ENCODE assay signal across 13 cellular contexts in genomic region chr3:173920386-173920785, GRCh38.
DNase-seq lines count a peak whose midpoint lies in the region; ATAC-seq, FAIRE-seq and TF ChIP-seq lines count a peak whose summit lies in the region.
"Had no signal": no experiment of that assay in that cellular context is flagged by ENCODE, and none has a peak within 500 bp of the region (broad histone marks: within the 10 kb centered on the region; RNA-seq: fewer than 3 reads in every experiment).

No MANE protein-coding gene starts in this region.

- BruUV-seq in endothelial cell of umbilical vein (replicated peaks; lab: Mats Ljungman, UMichigan) (no TSS peak), Caco-2 (replicated peaks; lab: Mats Ljungman, UMichigan) (no TSS peak)

- H3K27me3 Mint-ChIP-seq in Caco-2 (ENCODE audit: insufficient read depth, unreplicated experiment) = no peaks in the 10 kb centered on the region
- H3K27me3 Mint-ChIP-seq: naive B cell had no signal

- CTCF ChIA-PET in endothelial cell of umbilical vein (lab: Charles Lee) = interaction anchor here (1.1 to 2.1 kb wide), 4 partner anchors 9 to 44 kb away, joined by 3 to 13 read pairs (median 6); no protein-coding TSS in a partner anchor
- CTCF ChIA-PET in Caco-2 (lab: Charles Lee) = no interaction called here

- no peaks in the 10 kb centered on the region for H4K20me1 ChIP-seq in endothelial cell of umbilical vein (replicated peaks; ENCODE audit: control insufficient read depth, extremely low read depth, insufficient read depth, low read length)

- no peaks in the 10 kb centered on the region for H3K36me3 ChIP-seq in endothelial cell of umbilical vein (ENCODE audit: control insufficient read depth in 2 of 2, extremely low read depth in 1 of 2, insufficient read depth in 2 of 2, low read length in 2 of 2)
- no peaks in the 10 kb centered on the region for H3K36me3 ChIP-seq in Caco-2 (ENCODE audit: control insufficient read depth, insufficient read depth, low read length)
- H3K36me3 ChIP-seq: MG63, transverse colon had no signal

- TF ChIP-seq CTCF in GM12865 (IDR thresholded peaks at IDR 0.05; ENCODE audit: insufficient read depth, low read depth, low read length, missing control alignments) (no peak), endothelial cell of umbilical vein (IDR thresholded peaks at IDR 0.05; ENCODE audit: extremely low read depth in 1 of 2, insufficient read depth in 1 of 2, low read depth in 1 of 2, low read length in 2 of 2) (no peak), Caco-2 (IDR thresholded peaks at IDR 0.05; ENCODE audit: insufficient read depth in 1 of 2, low read depth in 1 of 2, low read length in 1 of 2, severe bottlenecking in 1 of 2, unreplicated experiment in 1 of 2) (no peak)

- no peak overlapping the region for H3K9ac ChIP-seq in endothelial cell of umbilical vein (replicated peaks; ENCODE audit: extremely low read depth, insufficient read depth, low read length)

- H2AFZ ChIP-seq in endothelial cell of umbilical vein (ENCODE audit: low read depth, low read length) = no peak overlapping the region

- no peaks in the 10 kb centered on the region for H3K4me1 Mint-ChIP-seq in Caco-2 (ENCODE audit: low read depth, unreplicated experiment)
- H3K4me1 Mint-ChIP-seq: naive B cell had no signal

- H3K9me3 ChIP-seq in endothelial cell of umbilical vein (replicated peaks; ENCODE audit: control insufficient read depth, insufficient read depth, low read length) = no peaks in the 10 kb centered on the region
- H3K9me3 ChIP-seq in Caco-2 = no peaks in the 10 kb centered on the region
- H3K9me3 ChIP-seq: MG63, transverse colon had no signal

- H3K36me3 Mint-ChIP-seq in Caco-2 (ENCODE audit: insufficient read depth, unreplicated experiment) = no peaks in the 10 kb centered on the region
- H3K36me3 Mint-ChIP-seq: naive B cell had no signal

- ATAC-seq in HG03575 (IDR thresholded peaks at IDR 0.05; ENCODE audit: extremely low read depth, insufficient number of reproducible peaks, low FRiP score, unreplicated experiment) = peak; percentile 75

- H3K27ac ChIP-seq in endothelial cell of umbilical vein (ENCODE audit: insufficient read depth, low read depth, low read length) = no peak overlapping the region
- no peak overlapping the region for H3K27ac ChIP-seq in caudate nucleus (ENCODE audit: low read depth, low read length)
- H3K27ac ChIP-seq: transverse colon had no signal

- POLR2A ChIA-PET in endothelial cell of umbilical vein (lab: Charles Lee) (no interaction called here), Caco-2 (lab: Charles Lee) (no interaction called here)

- no peaks in the 10 kb centered on the region for H3K79me2 ChIP-seq in endothelial cell of umbilical vein (ENCODE audit: control insufficient read depth, insufficient read depth, low read length)

- intact Hi-C loops in endothelial cell of umbilical vein (cut with micrococcal nuclease) (no loop called here), Caco-2 (cut with micrococcal nuclease; ENCODE audit: unreplicated experiment) (no loop called here)

- H3K27ac Mint-ChIP-seq in Caco-2 (ENCODE audit: unreplicated experiment) = no peak overlapping the region
- H3K27ac Mint-ChIP-seq: naive B cell had no signal

- FAIRE-seq in H54 (lab: Jason Lieb, UNC) (peak; percentile 95), endothelial cell of umbilical vein (lab: Jason Lieb, UNC) (peak; percentile 42)

- no peaks in the 10 kb centered on the region for H3K27me3 ChIP-seq in endothelial cell of umbilical vein (ENCODE audit: control insufficient read depth in 2 of 2, insufficient read depth in 2 of 2, low read length in 2 of 2)
- no peaks in the 10 kb centered on the region for H3K27me3 ChIP-seq in Caco-2 (replicated peaks; ENCODE audit: control insufficient read depth, insufficient read depth, low read length)
- H3K27me3 ChIP-seq: MG63, transverse colon had no signal

- no peaks in the 10 kb centered on the region for H3K9me1 ChIP-seq in endothelial cell of umbilical vein (replicated peaks; ENCODE audit: control insufficient read depth, extremely low read depth, insufficient read depth, low read length)

- H3K4me3 Mint-ChIP-seq in Caco-2 (ENCODE audit: unreplicated experiment) = no peak overlapping the region
- H3K4me3 Mint-ChIP-seq: naive B cell had no signal

- H3K4me3 ChIP-seq in GM12865 (ENCODE audit: low read depth, low read length) (no peak overlapping the region), endothelial cell of umbilical vein (replicated peaks in 1 of 3; ENCODE audit: insufficient read depth in 1 of 3, low read depth in 1 of 3, low read length in 3 of 3) (no peak overlapping the region), Caco-2 (ENCODE audit: low read depth, low read length) (no peak overlapping the region)
- H3K4me3 ChIP-seq: MG63, transverse colon had no signal

- peak; percentile 26 for DNase-seq in GM12865 (ENCODE audit: low read depth)
- no peak for DNase-seq in H54 (ENCODE audit: insufficient read length, low spot score)
- DNase-seq in endothelial cell of umbilical vein (ENCODE audit: low read depth, low spot score) = peak; percentile 36
- no peak for DNase-seq in caudate nucleus (lab: John Stamatoyannopoulos, UW)
- no peak for DNase-seq in Caco-2
- DNase-seq in foreskin melanocyte = no peak
- DNase-seq in hippocampal formation (lab: John Stamatoyannopoulos, UW) = no peak
- DNase-seq: C1 segment of cervical spinal cord, MG63, naive B cell, T1000, transverse colon had no signal

- dilution Hi-C loops in endothelial cell of umbilical vein (cut with MboI; ENCODE audit: extremely low pct_ligation_motif_present, low sequenced_read_pairs) = no loop called here

- H3K4me2 ChIP-seq in endothelial cell of umbilical vein (ENCODE audit: insufficient read depth, low read length) = no peak overlapping the region

- TF ChIP-seq POLR2A in H54 (IDR thresholded peaks at IDR 0.05; ENCODE audit: low read depth, low read length) (no peak), endothelial cell of umbilical vein (IDR thresholded peaks at IDR 0.05; ENCODE audit: low read depth, low read length) (no peak)

- peaks cover 5% of the 10 kb centered on the region for H3K4me1 ChIP-seq in endothelial cell of umbilical vein (ENCODE audit: control insufficient read depth, extremely low read depth, insufficient read depth, low read length)
- no peaks in the 10 kb centered on the region for H3K4me1 ChIP-seq in Caco-2
- H3K4me1 ChIP-seq: transverse colon had no signal

- no peaks in the 10 kb centered on the region for H3K9me3 Mint-ChIP-seq in Caco-2 (ENCODE audit: unreplicated experiment)

TF ChIP-seq in endothelial cell of umbilical vein, 7 proteins besides CTCF, POLR2A, EP300 and RAD21:
- TF ChIP-seq EZH2 (IDR thresholded peaks at IDR 0.05; ENCODE audit: borderline replicate concordance, low read depth, low read length, severe bottlenecking) (no peak), JUN (IDR thresholded peaks at IDR 0.05; ENCODE audit: borderline replicate concordance, insufficient read depth, insufficient read length, low read depth) (peak; percentile 34), FOS (IDR thresholded peaks at IDR 0.05; ENCODE audit: borderline replicate concordance, insufficient read depth, low read length) (peak; percentile 76)

Comparison
In these comparisons a context has a peak if more than half of its experiments do, and no peak if none do; other contexts are left out.
1. DNase-seq: peak in GM12865 (single experiment) and endothelial cell of umbilical vein (single experiment); none in H54 (single experiment), caudate nucleus (0 of 61), Caco-2 (0 of 2), foreskin melanocyte (single experiment) and hippocampal formation (0 of 2).